8 cellular contexts compared by ENCODE assay signal in the genomic region with DNA sequence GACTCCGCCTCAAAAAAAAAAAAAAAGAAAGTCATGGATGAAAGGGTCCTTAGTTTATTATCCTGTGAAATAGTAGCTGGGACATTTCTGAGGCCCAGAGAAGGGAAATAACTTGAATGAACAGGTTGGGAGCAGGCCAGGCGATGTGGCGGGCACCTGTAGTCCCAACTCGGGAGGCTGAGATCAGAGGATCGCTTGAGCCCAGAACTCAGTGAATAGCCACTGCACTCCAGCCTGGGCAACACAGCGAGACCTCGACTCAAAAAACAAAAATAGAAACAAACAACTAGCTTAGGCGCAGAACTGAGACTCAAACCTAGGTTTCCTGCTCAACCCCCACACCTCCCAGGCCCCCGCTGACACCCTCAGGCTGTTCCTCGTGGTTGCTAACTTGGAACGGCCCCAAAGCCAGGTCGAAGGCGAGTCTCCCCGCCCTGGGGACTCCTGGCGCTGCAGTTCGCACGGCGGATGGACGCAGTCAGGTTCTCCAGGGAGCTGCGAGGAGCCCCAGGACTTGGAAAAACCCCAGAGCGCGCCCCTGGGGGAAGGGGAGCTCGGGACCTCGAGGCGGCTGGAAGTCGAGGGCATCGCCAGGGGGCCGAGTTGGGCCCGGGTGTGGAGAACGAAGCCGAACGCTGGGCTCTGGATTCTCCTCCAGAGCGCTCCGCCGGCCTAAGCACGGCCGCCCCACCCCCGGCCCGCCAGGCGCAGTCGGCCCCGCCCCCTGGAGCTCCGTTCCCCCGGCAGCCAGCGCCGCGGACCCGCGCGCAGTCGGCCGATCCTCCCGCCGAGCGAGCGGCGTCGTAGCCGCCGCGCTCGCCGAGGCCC. TPM values are rescaled to one million over a fixed set of nuclear protein-coding genes. Genes with fewer than 3 reads are reported as not detected.
A peak's percentile ranks its signal among the peaks of the same experiment; 100 is the strongest.
DNase-seq lines count a peak whose midpoint lies in the region; ATAC-seq and TF ChIP-seq lines count a peak whose summit lies in the region.

A gene with protein sequence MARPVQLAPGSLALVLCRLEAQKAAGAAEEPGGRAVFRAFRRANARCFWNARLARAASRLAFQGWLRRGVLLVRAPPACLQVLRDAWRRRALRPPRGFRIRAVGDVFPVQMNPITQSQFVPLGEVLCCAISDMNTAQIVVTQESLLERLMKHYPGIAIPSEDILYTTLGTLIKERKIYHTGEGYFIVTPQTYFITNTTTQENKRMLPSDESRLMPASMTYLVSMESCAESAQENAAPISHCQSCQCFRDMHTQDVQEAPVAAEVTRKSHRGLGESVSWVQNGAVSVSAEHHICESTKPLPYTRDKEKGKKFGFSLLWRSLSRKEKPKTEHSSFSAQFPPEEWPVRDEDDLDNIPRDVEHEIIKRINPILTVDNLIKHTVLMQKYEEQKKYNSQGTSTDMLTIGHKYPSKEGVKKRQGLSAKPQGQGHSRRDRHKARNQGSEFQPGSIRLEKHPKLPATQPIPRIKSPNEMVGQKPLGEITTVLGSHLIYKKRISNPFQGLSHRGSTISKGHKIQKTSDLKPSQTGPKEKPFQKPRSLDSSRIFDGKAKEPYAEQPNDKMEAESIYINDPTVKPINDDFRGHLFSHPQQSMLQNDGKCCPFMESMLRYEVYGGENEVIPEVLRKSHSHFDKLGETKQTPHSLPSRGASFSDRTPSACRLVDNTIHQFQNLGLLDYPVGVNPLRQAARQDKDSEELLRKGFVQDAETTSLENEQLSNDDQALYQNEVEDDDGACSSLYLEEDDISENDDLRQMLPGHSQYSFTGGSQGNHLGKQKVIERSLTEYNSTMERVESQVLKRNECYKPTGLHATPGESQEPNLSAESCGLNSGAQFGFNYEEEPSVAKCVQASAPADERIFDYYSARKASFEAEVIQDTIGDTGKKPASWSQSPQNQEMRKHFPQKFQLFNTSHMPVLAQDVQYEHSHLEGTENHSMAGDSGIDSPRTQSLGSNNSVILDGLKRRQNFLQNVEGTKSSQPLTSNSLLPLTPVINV (plus strand): TSS at position 768 of the 828 bp plus-strand sequence. CDS start 93 bp downstream, outside the sequence.

- H3K9me3 ChIP-seq in adrenal gland (replicated peaks in 1 of 3), result no peaks in the 10 kb centered on the region
- no peaks in the 10 kb centered on the region for H3K9me3 ChIP-seq in right atrium auricular region

- 6 to 38% (median 12%) methylated on average over 9 to 63 of the region's 63 CpGs for WGBS in adrenal gland, 4 donors

- H3K36me3 ChIP-seq in adrenal gland (replicated peaks in 1 of 2), result no peaks in the 10 kb centered on the region
- H3K36me3 ChIP-seq in right atrium auricular region, result no peaks in the 10 kb centered on the region

- intact Hi-C loops in adrenal gland (cut with DNase I), result no loop called here

- no peaks in the 10 kb centered on the region for H3K27me3 ChIP-seq in adrenal gland
- no peaks in the 10 kb centered on the region for H3K27me3 ChIP-seq in right atrium auricular region

- in situ Hi-C loops in KBM-7 (cut with MboI; ENCODE audit: low pct_unique_long_range_greater_than_20kb, low sequenced_read_pairs), result no loop called here

- TF ChIP-seq CTCF in adrenal gland (IDR thresholded peaks at IDR 0.05) (no peak), right atrium auricular region (IDR thresholded peaks at IDR 0.05) (no peak), retinal pigment epithelial cell (conservative IDR thresholded peaks at IDR 0.05; ENCODE audit: low read depth, low read length) (peak; percentile 8)

- H3K4me3 ChIP-seq in adrenal gland, result peak within 1 kb of the TSS in 2 of 4 donors; percentile 48 to 78
- H3K4me3 ChIP-seq in right atrium auricular region, result peak within 1 kb of the TSS; percentile 48 to 62
- peak within 1 kb of the TSS; percentile 58 for H3K4me3 ChIP-seq in retinal pigment epithelial cell (ENCODE audit: low read length)

- peak; percentile 73 for DNase-seq in COLO668 (lab: John Stamatoyannopoulos, UW; ENCODE audit: unreplicated experiment)
- DNase-seq in KBM-7, result peak; percentile 78
- DNase-seq in T follicular helper cell (ENCODE audit: low read depth), result peak; percentile 30
- DNase-seq in adrenal gland, result peak; percentile 58 to 74 (median 70)
- no peak for DNase-seq in right atrium auricular region (ENCODE audit: low spot score)
- peak; percentile 29 for DNase-seq in retinal pigment epithelial cell (ENCODE audit: low read depth)
- no peak for DNase-seq in NK-92 (lab: John Stamatoyannopoulos, UW; ENCODE audit: unreplicated experiment)

- TF ChIP-seq POLR2A in adrenal gland (IDR thresholded peaks at IDR 0.05), result peak in 1 of 2 donors; percentile 45

- ATAC-seq in GM21367 (IDR thresholded peaks at IDR 0.05; ENCODE audit: unreplicated experiment), result peak; percentile 57

- peaks cover 0 to 6% of the 10 kb centered on the region in 2 donors for H3K4me1 ChIP-seq in adrenal gland (replicated peaks in 1 of 2)
- peaks cover 0 to 7% of the 10 kb centered on the region in 2 donors for H3K4me1 ChIP-seq in right atrium auricular region

- H3K27ac ChIP-seq in adrenal gland (peak within 1 kb of the TSS in 3 of 5 donors; percentile 68 to 86 (median 84)), right atrium auricular region (peak within 1 kb of the TSS in 1 of 2 donors; percentile 26)

RNA-seq across cellular contexts. Expression of the gene that starts here (rescaled TPM):
- 10 to 100 TPM in 5 of 8 donors, 1 to 10 TPM in 3; 4.8 to 16.5 (median 11.1) TPM for total RNA-seq in adrenal gland
- 10 to 100 TPM in 1 of 3 donors, 1 to 10 TPM in 2; 7.2 to 11.9 (median 7.8) TPM for polyA plus RNA-seq in adrenal gland
- under 1 TPM; 0.26 to 0.47 TPM for total RNA-seq in right atrium auricular region

Comparison
In these comparisons a context has a peak if more than half of its experiments do, and no peak if none do; other contexts are left out.
1. DNase-seq: peak in COLO668 (single experiment), KBM-7 (single experiment), T follicular helper cell (single experiment), adrenal gland (7 of 7) and retinal pigment epithelial cell (single experiment); none in right atrium auricular region (single experiment) and NK-92 (single experiment).